ENCODE assay signal across 20 cellular contexts in the genomic region with DNA sequence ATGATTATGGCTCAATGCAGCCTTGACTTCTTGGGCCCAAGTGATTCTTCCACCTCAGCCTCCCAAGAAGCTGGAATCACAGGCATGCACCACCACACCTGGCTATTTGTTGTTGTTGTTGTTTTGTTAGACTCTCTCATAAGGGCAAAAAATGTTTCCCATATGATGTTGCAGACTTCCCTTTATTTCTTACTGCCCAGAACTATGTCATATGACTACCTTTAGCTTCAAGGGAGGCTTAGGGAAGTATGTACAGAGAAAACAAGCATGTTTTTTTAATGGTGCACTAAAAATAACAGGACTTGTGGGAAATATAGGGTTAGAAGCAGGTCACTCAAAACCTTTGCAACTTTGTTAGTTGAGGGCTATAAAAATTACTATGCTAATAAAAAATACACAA. TPM values are rescaled to one million over a fixed set of nuclear protein-coding genes. Genes with fewer than 3 reads are reported as not detected.
A peak's percentile ranks its signal among the peaks of the same experiment; 100 is the strongest.
DNase-seq lines count a peak whose midpoint lies in the region; TF ChIP-seq lines count a peak whose summit lies in the region.
"Had no signal": no experiment of that assay in that cellular context is flagged by ENCODE, and none has a peak within 500 bp of the region (broad histone marks: within the 10 kb centered on the region; RNA-seq: fewer than 3 reads in every experiment).

No MANE protein-coding gene starts in this region.

- H3K36me3 Mint-ChIP-seq in CD14-positive monocyte = no peaks in the 10 kb centered on the region
- H3K36me3 Mint-ChIP-seq: CD8-positive, alpha-beta T cell had no signal

- H3K4me3 ChIP-seq in OCI-LY1 (ENCODE audit: low read depth, low read length, poor library complexity, severe bottlenecking) = no peak overlapping the region
- H3K4me3 ChIP-seq in choroid plexus epithelial cell (ENCODE audit: low read depth, low read length) = no peak overlapping the region
- H3K4me3 ChIP-seq in MM.1S (ENCODE audit: low read length) = no peak overlapping the region
- H3K4me3 ChIP-seq: A549; BLaER1 treated with 17β-estradiol and CSF1 and Interleukin-3, amounts not matched to agents 10 nM and 100 nM; SJSA1 had no signal

- in situ Hi-C loops in GM13976 (cut with MboI; ENCODE audit: low sequenced_read_pairs, unreplicated experiment) = loop anchor here (10.0 to 25.0 kb wide), 2 partner anchors 325 to 1113 kb away; no protein-coding TSS in a partner anchor

- H3K79me2 ChIP-seq in OCI-LY1 (ENCODE audit: insufficient read depth, low read length) = no peaks in the 10 kb centered on the region
- H3K79me2 ChIP-seq in MM.1S (ENCODE audit: low read length) = 0 out of 2 replicates have a peak, but pooled peaks cover 4% of the 10 kb centered on the region

- H3K27me3 ChIP-seq in OCI-LY1 (ENCODE audit: insufficient read depth, low read length) (no peaks in the 10 kb centered on the region), MM.1S (replicated peaks; ENCODE audit: insufficient read depth, low read length) (no peaks in the 10 kb centered on the region)
- H3K27me3 ChIP-seq: BLaER1 treated with 17β-estradiol and CSF1 and Interleukin-3, amounts not matched to agents 10 nM and 100 nM; SJSA1 had no signal

- H3K4me2 ChIP-seq in OCI-LY1 (ENCODE audit: low read length) (no peak overlapping the region), MM.1S (ENCODE audit: low read depth, low read length) (no peak overlapping the region)
- H3K4me2 ChIP-seq: A549 had no signal

- no peaks in the 10 kb centered on the region for H3K9me3 ChIP-seq in OCI-LY1 (ENCODE audit: low read length)
- H3K9me3 ChIP-seq in MM.1S (replicated peaks; ENCODE audit: insufficient read depth, low read length) = no peaks in the 10 kb centered on the region
- H3K9me3 ChIP-seq: A549; BLaER1 treated with 17β-estradiol and CSF1 and Interleukin-3, amounts not matched to agents 10 nM and 100 nM; Caco-2; SJSA1 had no signal

- intact Hi-C loops in CD14-positive monocyte (cut with micrococcal nuclease) = loop anchor here (5.0 to 10.0 kb wide), 5 partner anchors 55 to 343 kb away; partner anchors contain the start of genes BORCS5 (in 1 of the 2) and DUSP16 (in 1 of the 2)

- H3K27ac ChIP-seq in OCI-LY1 (ENCODE audit: low read depth, low read length, poor library complexity, severe bottlenecking) (peak overlapping the region; percentile 51), MM.1S (ENCODE audit: low read length) (no peak overlapping the region)
- H3K27ac ChIP-seq: A549, SJSA1 had no signal

- H2AFZ ChIP-seq in OCI-LY1 (ENCODE audit: low read length) = no peak overlapping the region
- H2AFZ ChIP-seq in MM.1S (ENCODE audit: low read length) = no peak overlapping the region

- H3K27ac Mint-ChIP-seq in CD14-positive monocyte = peak overlapping the region in 6 of 7 donors; percentile 40 to 79 (median 52)
- H3K27ac Mint-ChIP-seq: CD8-positive, alpha-beta T cell had no signal

- H4K20me1 ChIP-seq in OCI-LY1 (ENCODE audit: insufficient read depth, low read length) = no peaks in the 10 kb centered on the region
- no peaks in the 10 kb centered on the region for H4K20me1 ChIP-seq in MM.1S (ENCODE audit: insufficient read depth, low read length)
- H4K20me1 ChIP-seq: BLaER1 treated with 17β-estradiol and CSF1 and Interleukin-3, amounts not matched to agents 10 nM and 100 nM had no signal

- H3K9me2 ChIP-seq in OCI-LY1 (ENCODE audit: low read depth, low read length) (no peaks in the 10 kb centered on the region), MM.1S (replicated peaks; ENCODE audit: insufficient read depth, low read length) (no peaks in the 10 kb centered on the region)

- no peak for TF ChIP-seq CTCF in CD14-positive monocyte (IDR thresholded peaks at IDR 0.05)
- no peak for TF ChIP-seq CTCF in OCI-LY1 (IDR thresholded peaks at IDR 0.05; ENCODE audit: low read length)
- no peak for TF ChIP-seq CTCF in choroid plexus epithelial cell (conservative IDR thresholded peaks at IDR 0.05; ENCODE audit: low read depth, low read length)
- no peak for TF ChIP-seq CTCF in MM.1S (IDR thresholded peaks at IDR 0.05; ENCODE audit: low read length)
- TF ChIP-seq CTCF in GM13976 (IDR thresholded peaks at IDR 0.05; ENCODE audit: borderline replicate concordance, control extremely low read depth, extremely low read depth, insufficient read depth, missing control alignments) = no peak

- no peaks in the 10 kb centered on the region for H3K36me3 ChIP-seq in OCI-LY1 (ENCODE audit: insufficient read depth, low read length)
- no peaks in the 10 kb centered on the region for H3K36me3 ChIP-seq in MM.1S (replicated peaks; ENCODE audit: insufficient read depth, low read length)
- H3K36me3 ChIP-seq: BLaER1 treated with 17β-estradiol and CSF1 and Interleukin-3, amounts not matched to agents 10 nM and 100 nM; SJSA1 had no signal

- H3K9ac ChIP-seq in OCI-LY1 (ENCODE audit: low read length) = no peak overlapping the region
- no peak overlapping the region for H3K9ac ChIP-seq in MM.1S (ENCODE audit: low read length)
- H3K9ac ChIP-seq: BLaER1 treated with 17β-estradiol and CSF1 and Interleukin-3, amounts not matched to agents 10 nM and 100 nM had no signal

- H3F3A ChIP-seq in OCI-LY1 (ENCODE audit: insufficient read depth, low read length) = 0 out of 2 replicates have a peak, but pooled peaks cover 7% of the 10 kb centered on the region
- H3F3A ChIP-seq in MM.1S (ENCODE audit: insufficient read depth, low read length) = peaks cover 39% of the 10 kb centered on the region

- H3K4me3 Mint-ChIP-seq in CD14-positive monocyte = no peak overlapping the region
- H3K4me3 Mint-ChIP-seq: CD8-positive, alpha-beta T cell had no signal

- H3K4me1 Mint-ChIP-seq in CD14-positive monocyte = peaks cover 31% of the 10 kb centered on the region

- no peak for DNase-seq in CD14-positive monocyte (ENCODE audit: low spot score)
- DNase-seq in EH (ENCODE audit: low read depth) = peak; percentile 12
- peak; percentile 8 for DNase-seq in choroid plexus epithelial cell (ENCODE audit: low read depth)
- DNase-seq in NCI-H226 = no peak
- DNase-seq in MM.1S = no peak
- no peak for DNase-seq in GM13976 (ENCODE audit: low spot score)
- DNase-seq: Caco-2; CD8-positive, alpha-beta T cell; DMS 273 treated with DMSO at 0.1 percent for 48 hours; DMS79; GF-D8; IMR-90; NCI-H2029 treated with DMSO at 0.1 percent for 48 hours; NCI-H526 treated with DMSO at 0.1 percent for 48 hours; Right ventricle myocardium superior; RPMI8226 had no signal

- H3K4me1 ChIP-seq in OCI-LY1 (ENCODE audit: insufficient read depth, low read length, severe bottlenecking) (peaks cover 69% of the 10 kb centered on the region), MM.1S (ENCODE audit: low read length) (peaks cover 33% of the 10 kb centered on the region)

- H3K27me3 Mint-ChIP-seq in CD14-positive monocyte (ENCODE audit: low read depth in 3 of 3) = peaks cover 0 to 3% (median 0%) of the 10 kb centered on the region in 3 donors

- H3K9me3 Mint-ChIP-seq in CD14-positive monocyte = no peaks in the 10 kb centered on the region
- H3K9me3 Mint-ChIP-seq: CD8-positive, alpha-beta T cell had no signal

RNA-seq across cellular contexts. Expression of gene GPR19, which starts 4.3 kb away (rescaled TPM):
- not detected for polyA plus RNA-seq in CD14-positive monocyte

RNA-seq across cellular contexts. Expression of gene CDKN1B, which starts 16.9 kb away (rescaled TPM):
- polyA plus RNA-seq in CD14-positive monocyte = 1 to 10 TPM; 9.2 to 9.5 TPM

Comparison
In these comparisons a context has a peak if more than half of its experiments do, and no peak if none do; other contexts are left out.
1. DNase-seq: peak in EH (single experiment) and choroid plexus epithelial cell (single experiment); none in CD14-positive monocyte (single experiment), NCI-H226 (single experiment), MM.1S (single experiment) and GM13976 (single experiment).